10 cellular contexts compared by ENCODE assay signal in the genomic region with DNA sequence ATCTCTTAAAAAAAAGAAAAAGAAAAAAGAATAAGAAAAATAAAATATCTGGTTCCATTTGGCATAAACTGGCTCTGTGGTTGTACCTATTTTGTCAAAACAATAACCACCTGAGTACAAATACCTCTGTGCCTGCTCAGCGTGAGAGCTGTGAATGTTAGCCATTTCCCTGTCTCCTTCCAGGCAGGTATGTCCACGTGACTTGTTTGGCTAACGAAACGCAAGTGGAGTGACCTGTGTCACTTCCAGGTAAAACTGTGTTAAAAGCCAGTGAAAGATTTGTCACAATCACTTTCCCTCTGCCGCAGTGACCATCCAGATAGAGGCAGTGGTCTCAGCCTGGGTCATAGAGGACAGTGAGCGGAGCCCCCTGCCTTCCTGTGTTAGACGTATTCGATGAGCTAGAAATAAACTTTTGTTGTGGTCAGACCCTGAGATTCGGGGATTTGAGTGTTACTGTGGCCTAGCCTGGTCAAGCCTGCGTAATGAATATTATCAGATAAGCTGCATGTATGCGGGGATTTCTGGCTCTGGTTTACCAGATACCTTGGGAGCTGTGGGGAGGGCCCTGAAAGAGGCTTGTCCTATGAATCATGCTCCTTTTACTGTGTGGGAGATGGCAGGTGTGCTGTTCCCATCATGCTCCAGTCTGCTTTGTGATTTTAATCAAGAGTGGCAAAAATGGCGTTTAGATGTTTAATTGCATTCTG. TPM values are rescaled to one million over a fixed set of nuclear protein-coding genes. Genes with fewer than 3 reads are reported as not detected.
A peak's percentile ranks its signal among the peaks of the same experiment; 100 is the strongest.
DNase-seq lines count a peak whose midpoint lies in the region; ATAC-seq, FAIRE-seq and TF ChIP-seq lines count a peak whose summit lies in the region.
"Had no signal": no experiment of that assay in that cellular context is flagged by ENCODE, and none has a peak within 500 bp of the region (broad histone marks: within the 10 kb centered on the region; RNA-seq: fewer than 3 reads in every experiment).

No MANE protein-coding gene starts in this region.

- peaks cover 2% of the 10 kb centered on the region for H3K36me3 Mint-ChIP-seq in endodermal cell (ENCODE audit: low read depth)

- H3K27me3 ChIP-seq in PC-3 (ENCODE audit: low read length) (no peaks in the 10 kb centered on the region), endodermal cell (ENCODE audit: control insufficient read depth, insufficient read depth, low read length, poor library complexity, severe bottlenecking) (peaks cover 9% of the 10 kb centered on the region)

- peak overlapping the region; percentile 78 for H3K4me2 ChIP-seq in PC-3 (ENCODE audit: low read length)
- H3K4me2 ChIP-seq: KMS-11 had no signal

- H3K4me1 ChIP-seq in PC-3 (ENCODE audit: insufficient read depth, low read length), result peaks cover 28% of the 10 kb centered on the region; the same call in 1 of the 2 replicates
- H3K4me1 ChIP-seq in endodermal cell (ENCODE audit: control insufficient read depth, insufficient read depth, low read length), result no peaks in the 10 kb centered on the region

- no peaks in the 10 kb centered on the region for H4K20me1 ChIP-seq in PC-3 (ENCODE audit: low read length)

- CTCF ChIA-PET in PC-3 (lab: Charles Lee), result no interaction called here

- H3K9me3 ChIP-seq in PC-3 (ENCODE audit: low read length) (no peaks in the 10 kb centered on the region), endodermal cell (ENCODE audit: control insufficient read depth, low read length) (no peaks in the 10 kb centered on the region)

- H3K4me3 ChIP-seq in PC-3 (ENCODE audit: low read length), result peak overlapping the region; percentile 42; the same call in 1 of the 2 replicates
- no peak overlapping the region for H3K4me3 ChIP-seq in endodermal cell (ENCODE audit: low read length)

- intact Hi-C loops in PC-3 (cut with micrococcal nuclease), result no loop called here

- no peak overlapping the region for H3K4me3 Mint-ChIP-seq in endodermal cell

- peaks cover 20% of the 10 kb centered on the region for H3K4me1 Mint-ChIP-seq in endodermal cell

- no peak for FAIRE-seq in HTR-8/SVneo (lab: Jason Lieb, UNC)

- no TSS peak for BruUV-seq in PC-3 (replicated peaks; lab: Mats Ljungman, UMichigan)

- H3K9ac ChIP-seq in PC-3 (ENCODE audit: low read length), result peak overlapping the region; percentile 29; the same call in 1 of the 2 replicates
- no peak overlapping the region for H3K9ac ChIP-seq in endodermal cell (ENCODE audit: extremely low read depth, low read length, poor library complexity, severe bottlenecking)
- H3K9ac ChIP-seq: KMS-11 had no signal

- H3K9me2 ChIP-seq in PC-3 (replicated peaks; ENCODE audit: low read length), result no peaks in the 10 kb centered on the region

- 81 to 91% methylated on average over 11 to 12 of the region's 12 CpGs for WGBS in endodermal cell (ENCODE audit: insufficient coverage in 1 of 2, insufficient read length in 1 of 2), 2 experiments

- H3F3A ChIP-seq in PC-3 (ENCODE audit: low read length, unreplicated experiment), result no peaks in the 10 kb centered on the region

- H3K36me3 ChIP-seq in PC-3 (ENCODE audit: low read depth, low read length) (no peaks in the 10 kb centered on the region), endodermal cell (ENCODE audit: control insufficient read depth, insufficient read depth, low read length) (no peaks in the 10 kb centered on the region)

- POLR2A ChIA-PET in PC-3 (lab: Charles Lee; ENCODE audit: unreplicated experiment), result no interaction called here

- no peak overlapping the region for H3K27ac Mint-ChIP-seq in endodermal cell

- H3K79me2 ChIP-seq in PC-3 (ENCODE audit: low read length), result peaks cover 16% of the 10 kb centered on the region

- H3K9me3 Mint-ChIP-seq in endodermal cell, result no peaks in the 10 kb centered on the region

- peak overlapping the region; percentile 69 for H2AFZ ChIP-seq in PC-3 (ENCODE audit: low read length)

- DNase-seq in DMS53 (lab: John Stamatoyannopoulos, UW) (peak; percentile 23), DMS53 treated with DMSO at 0.1 percent for 48 hours (lab: John Stamatoyannopoulos, UW; ENCODE audit: unreplicated experiment) (no peak), PC-3 (peak; percentile 51), endodermal cell (peak; percentile 48), renal cortical epithelial cell (ENCODE audit: low read depth) (peak; percentile 70), DMS79 (lab: John Stamatoyannopoulos, UW) (no peak), HTR-8/SVneo (ENCODE audit: insufficient read length, low spot score) (no peak)
- DNase-seq: 8988T had no signal

- no peak for TF ChIP-seq CTCF in PC-3 (conservative IDR thresholded peaks at IDR 0.05; ENCODE audit: low read depth, low read length)
- no peak for TF ChIP-seq CTCF in endodermal cell (conservative IDR thresholded peaks at IDR 0.05)

- ATAC-seq in PC-3 (peak; percentile 41), HG03025 (IDR thresholded peaks at IDR 0.05; ENCODE audit: low FRiP score, unreplicated experiment) (no peak)

- H3K27me3 Mint-ChIP-seq in endodermal cell (ENCODE audit: insufficient read depth), result peaks cover 5% of the 10 kb centered on the region

- H3K27ac ChIP-seq in PC-3 (ENCODE audit: low read length), result peak overlapping the region; percentile 79
- H3K27ac ChIP-seq in endodermal cell (ENCODE audit: low read depth, low read length), result no peak overlapping the region
- H3K27ac ChIP-seq: KMS-11 had no signal

RNA-seq across cellular contexts. Expression of a gene that starts 3.7 kb away (rescaled TPM):
- total RNA-seq in PC-3 (2014; rRNA removed) (6.6 and 9.3 TPM in 2 replicates), endodermal cell (1 to 10 TPM; 8.3 to 9.0 TPM), renal cortical epithelial cell (25.6 and 34.7 TPM in 2 replicates)
- 5.2 TPM for polyA plus RNA-seq in endodermal cell (2013, experiment 1 of 2)
- polyA plus RNA-seq in endodermal cell (2013, experiment 2 of 2), result 4.9 TPM

Comparison
In these comparisons a context has a peak if more than half of its experiments do, and no peak if none do; other contexts are left out.
1. DNase-seq: peak in DMS53 (single experiment), PC-3 (single experiment), endodermal cell (single experiment) and renal cortical epithelial cell (single experiment); none in DMS53 treated with DMSO at 0.1 percent for 48 hours (single experiment), DMS79 (single experiment) and HTR-8/SVneo (single experiment).